ENCODE assay signal across 14 cellular contexts in genomic region chr6:110557226-110557625, GRCh38.
"Had no signal": no experiment of that assay in that cellular context is flagged by ENCODE, and none has a peak within 500 bp of the region (broad histone marks: within the 10 kb centered on the region; RNA-seq: fewer than 3 reads in every experiment).

No MANE protein-coding gene starts in this region.

- ATAC-seq: activated naive CD8-positive, alpha-beta T cell treated with anti-CD3 and anti-CD28 coated beads, Interleukin-2, amount 50 U/mL, for 24 hours; left cardiac atrium; lower lobe of right lung; right lobe of liver; stimulated activated memory B cell treated with anti-CD40 and anti-IgM and Interleukin-4, amounts not matched to agents 10 μg/mL and 1 μg/mL and 100 μg/mL, for 72 hours; T-cell had no signal

- DNase-seq: activated CD4-positive, alpha-beta T cell treated with anti-CD3 and anti-CD28 coated beads for 48 hours; activated naive CD4-positive, alpha-beta T cell; activated naive CD8-positive, alpha-beta T cell treated with anti-CD3 and anti-CD28 coated beads, Interleukin-2, amount 50 U/mL, for 24 hours; central memory CD4-positive, alpha-beta T cell; erythroblast; glutamatergic neuron; left cardiac atrium; lower lobe of right lung; naive B cell; right lobe of liver; stimulated activated CD4-positive, alpha-beta T cell treated with anti-CD3 and anti-CD28 coated beads, Interleukin-1b, Interleukin-23, amount 100 ng/mL, for 48 hours; T-cell; T1000 had no signal
